ENCODE assay signal across 28 cellular contexts in the genomic region with DNA sequence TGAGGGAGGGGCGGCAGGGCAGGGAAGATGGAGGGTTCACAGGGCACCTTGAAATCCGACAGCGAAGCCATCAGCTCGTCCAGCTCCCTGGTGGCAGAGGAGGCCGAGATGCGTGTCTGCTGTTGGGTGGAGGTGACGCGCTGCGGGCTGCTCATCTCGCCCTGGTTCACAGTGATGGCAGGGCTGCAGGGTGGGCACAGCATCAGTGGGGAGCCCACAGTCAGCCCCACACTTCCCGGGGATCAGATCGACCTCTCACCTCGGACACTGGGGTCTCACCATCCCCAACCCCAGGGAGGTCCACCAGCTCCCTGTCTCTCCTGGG.
"Had no signal": no experiment of that assay in that cellular context is flagged by ENCODE, and none has a peak within 500 bp of the region (broad histone marks: within the 10 kb centered on the region; RNA-seq: fewer than 3 reads in every experiment).

No MANE protein-coding gene starts in this region.

- H3K9ac ChIP-seq: KMS-11 had no signal

- H3K27ac ChIP-seq: breast epithelium, KMS-11, VCaP had no signal

- H3K4me3 ChIP-seq: breast epithelium had no signal

- H3K4me2 ChIP-seq: KMS-11 had no signal

- DNase-seq: activated CD4-positive, alpha-beta memory T cell treated with anti-CD3 and anti-CD28 coated beads for 36 hours; activated CD4-positive, alpha-beta T cell treated with anti-CD3 and anti-CD28 coated beads, Interleukin-2, amount 10 ng/mL, durations not matched to agents 7 days and 5 days; activated CD4-positive, CD25-positive, alpha-beta regulatory T cell; activated gamma-delta T cell treated with Interleukin-2 at 50 U/mL for 16 hours; activated naive CD4-positive, alpha-beta T cell treated with anti-CD3 and anti-CD28 coated beads, Interleukin-2, amount 10 ng/mL, durations not matched to agents 7 days and 5 days; activated naive CD8-positive, alpha-beta T cell treated with anti-CD3 and anti-CD28 coated beads, Interleukin-2, amount 10 ng/mL, durations not matched to agents 7 days and 5 days; activated T-cell treated with anti-CD3 and anti-CD28 coated beads for 4 hours; activated T-cell treated with anti-CD3 and anti-CD28 coated beads, Interleukin-2, amount 50 U/mL, for 72 hours; aorta; central memory CD4-positive, alpha-beta T cell; MV-4-11; NCI-H1092 treated with DMSO at 0.1 percent for 48 hours; NCI-H1417 treated with DMSO at 0.1 percent for 48 hours; NCI-H1694; NCI-H2029; NCI-H2107; NCI-H510A treated with DMSO at 0.1 percent for 48 hours; NCI-H69; NK-92 treated with Interleukin-12 subunit alpha and Interleukin-12 subunit beta, amount 100 ng/mL, for 24 hours; SHP77 treated with DMSO at 0.1 percent for 48 hours; T-cell; T-helper 2 cell; T1000 had no signal

- ATAC-seq: activated T-cell treated with anti-CD3 and anti-CD28 coated beads, Interleukin-2, amount 50 U/mL, for 72 hours; T-cell had no signal

- H3K9me3 ChIP-seq: breast epithelium had no signal

- FAIRE-seq: RCC 7860, TTC549 had no signal

- H3K27me3 ChIP-seq: breast epithelium had no signal
